9 cellular contexts compared by ENCODE assay signal in the genomic region with DNA sequence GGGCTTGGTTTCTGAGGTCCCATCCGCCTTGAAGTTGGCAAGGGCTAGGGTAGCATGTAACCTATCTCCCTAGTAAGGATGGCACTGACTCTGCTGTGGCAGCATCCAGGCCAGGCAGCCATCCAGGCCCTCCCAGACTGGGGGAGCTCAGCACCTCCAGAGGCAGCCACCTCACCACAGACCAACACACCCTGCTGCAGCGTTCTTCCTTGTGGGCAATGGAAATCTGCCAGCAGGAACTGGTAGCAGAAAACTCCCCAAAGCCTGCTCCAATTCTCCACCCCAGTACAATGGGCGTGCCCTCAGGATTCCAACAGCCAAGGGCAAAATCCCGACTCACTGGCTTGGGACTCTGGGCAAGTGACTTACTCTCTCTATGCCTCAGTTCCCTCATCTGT. TPM values are rescaled to one million over a fixed set of nuclear protein-coding genes. Genes with fewer than 3 reads are reported as not detected.
DNase-seq lines count a peak whose midpoint lies in the region; ATAC-seq and TF ChIP-seq lines count a peak whose summit lies in the region.
"Had no signal": no experiment of that assay in that cellular context is flagged by ENCODE, and none has a peak within 500 bp of the region (broad histone marks: within the 10 kb centered on the region; RNA-seq: fewer than 3 reads in every experiment).

No MANE protein-coding gene starts in this region.

- TF ChIP-seq CTCF in GM23338 (conservative IDR thresholded peaks at IDR 0.05; ENCODE audit: low read depth in 2 of 2): no peak
- no peak for TF ChIP-seq CTCF in RWPE2 (IDR thresholded peaks at IDR 0.05; ENCODE audit: poor library complexity, severe bottlenecking)
- no peak for TF ChIP-seq CTCF in fibroblast of villous mesenchyme (IDR thresholded peaks at IDR 0.05; ENCODE audit: insufficient read depth, low read depth, low read length)

- H3K36me3 Mint-ChIP-seq in GM23338 (ENCODE audit: low read depth): no peaks in the 10 kb centered on the region
- H3K36me3 Mint-ChIP-seq in T-helper 2 cell treated with Interferon-gamma antibody and Interleukin-4, amounts not matched to agents 5 μg/mL and 100 μg/mL, for 36 hours (ENCODE audit: low read depth): no peaks in the 10 kb centered on the region
- H3K36me3 Mint-ChIP-seq in activated T-helper 17 cell treated with anti-CD3 and anti-CD28 coated beads, Interleukin-2, amount 50 U/mL, for 72 hours (ENCODE audit: low read depth): no peaks in the 10 kb centered on the region

- peak overlapping the region; percentile 89 for H3K27ac Mint-ChIP-seq in GM23338
- H3K27ac Mint-ChIP-seq in T-helper 2 cell treated with Interferon-gamma antibody and Interleukin-4, amounts not matched to agents 5 μg/mL and 100 μg/mL, for 36 hours: no peak overlapping the region
- H3K27ac Mint-ChIP-seq in activated T-helper 17 cell treated with anti-CD3 and anti-CD28 coated beads, Interleukin-2, amount 50 U/mL, for 72 hours: no peak overlapping the region

- H4K20me1 ChIP-seq in GM23338 (replicated peaks; ENCODE audit: insufficient read depth): peaks cover 18% of the 10 kb centered on the region; the same call in 1 of the 2 replicates

- ATAC-seq in GM23338 (peak; percentile 12; the same call in 1 of the 3 replicates), RWPE2 (ENCODE audit: low read depth) (peak; percentile 78), HG03432 (IDR thresholded peaks at IDR 0.05; ENCODE audit: unreplicated experiment) (no peak)
- ATAC-seq in activated T-helper 17 cell treated with anti-CD3 and anti-CD28 coated beads, Interleukin-2, amount 50 U/mL, for 72 hours (replicated peaks): no peak

- H2AFZ ChIP-seq in GM23338: no peak overlapping the region

- no peaks in the 10 kb centered on the region for H3K36me3 ChIP-seq in GM23338 (ENCODE audit: insufficient read depth)
- 0 out of 2 replicates have a peak, but pooled peaks cover 3% of the 10 kb centered on the region for H3K36me3 ChIP-seq in RWPE2 (ENCODE audit: low read depth)

- DNase-seq in GM23338 (ENCODE audit: low spot score): no peak
- peak; percentile 91 for DNase-seq in RWPE2 (ENCODE audit: low spot score)
- DNase-seq in fibroblast of villous mesenchyme (ENCODE audit: low read depth): peak; percentile 54
- no peak for DNase-seq in T-helper 2 cell treated with Interferon-gamma antibody and Interleukin-4, amounts not matched to agents 5 μg/mL and 100 μg/mL, for 36 hours (ENCODE audit: low spot score)
- DNase-seq in globus pallidus (ENCODE audit: low spot score): no peak
- DNase-seq: activated naive CD4-positive, alpha-beta T cell had no signal

- H3K4me1 ChIP-seq in GM23338 (ENCODE audit: insufficient read depth) (peaks cover 26% of the 10 kb centered on the region), RWPE2 (ENCODE audit: insufficient read depth, poor library complexity, severe bottlenecking) (peaks cover 49% of the 10 kb centered on the region)

- 0 out of 2 replicates have a peak overlapping the region, but pooled peaks have one; percentile 43 for H3K4me2 ChIP-seq in GM23338

- H3K4me3 Mint-ChIP-seq in GM23338: no peak overlapping the region
- H3K4me3 Mint-ChIP-seq in T-helper 2 cell treated with Interferon-gamma antibody and Interleukin-4, amounts not matched to agents 5 μg/mL and 100 μg/mL, for 36 hours: no peak overlapping the region
- H3K4me3 Mint-ChIP-seq in activated T-helper 17 cell treated with anti-CD3 and anti-CD28 coated beads, Interleukin-2, amount 50 U/mL, for 72 hours: no peak overlapping the region

- H3K4me3 ChIP-seq in GM23338: no peak overlapping the region
- H3K4me3 ChIP-seq in RWPE2 (ENCODE audit: severe bottlenecking): no peak overlapping the region
- H3K4me3 ChIP-seq in fibroblast of villous mesenchyme (ENCODE audit: low read depth, low read length): no peak overlapping the region
- no peak overlapping the region for H3K4me3 ChIP-seq in skin epidermis

- peaks cover 17% of the 10 kb centered on the region for H3K27me3 Mint-ChIP-seq in GM23338 (ENCODE audit: insufficient read depth, low read depth, poor library complexity)
- peaks cover 8% of the 10 kb centered on the region for H3K27me3 Mint-ChIP-seq in T-helper 2 cell treated with Interferon-gamma antibody and Interleukin-4, amounts not matched to agents 5 μg/mL and 100 μg/mL, for 36 hours (ENCODE audit: low read depth)
- H3K27me3 Mint-ChIP-seq in activated T-helper 17 cell treated with anti-CD3 and anti-CD28 coated beads, Interleukin-2, amount 50 U/mL, for 72 hours: peaks cover 8% of the 10 kb centered on the region

- H3F3A ChIP-seq in GM23338 (replicated peaks; ENCODE audit: low read depth): no peaks in the 10 kb centered on the region

- H3K27me3 ChIP-seq in GM23338 (ENCODE audit: insufficient read depth): no peaks in the 10 kb centered on the region
- H3K27me3 ChIP-seq in RWPE2 (ENCODE audit: insufficient read depth, poor library complexity, severe bottlenecking): no peaks in the 10 kb centered on the region

- H3K9me3 Mint-ChIP-seq in GM23338: no peaks in the 10 kb centered on the region
- no peaks in the 10 kb centered on the region for H3K9me3 Mint-ChIP-seq in T-helper 2 cell treated with Interferon-gamma antibody and Interleukin-4, amounts not matched to agents 5 μg/mL and 100 μg/mL, for 36 hours
- no peaks in the 10 kb centered on the region for H3K9me3 Mint-ChIP-seq in activated T-helper 17 cell treated with anti-CD3 and anti-CD28 coated beads, Interleukin-2, amount 50 U/mL, for 72 hours

- H3K4me1 Mint-ChIP-seq in GM23338: peaks cover 48% of the 10 kb centered on the region
- peaks cover 9% of the 10 kb centered on the region for H3K4me1 Mint-ChIP-seq in T-helper 2 cell treated with Interferon-gamma antibody and Interleukin-4, amounts not matched to agents 5 μg/mL and 100 μg/mL, for 36 hours (ENCODE audit: low read depth)
- H3K4me1 Mint-ChIP-seq in activated T-helper 17 cell treated with anti-CD3 and anti-CD28 coated beads, Interleukin-2, amount 50 U/mL, for 72 hours: peaks cover under 1% of the 10 kb centered on the region

- H3K9me2 ChIP-seq in GM23338 (ENCODE audit: insufficient read depth): no peaks in the 10 kb centered on the region

- no peaks in the 10 kb centered on the region for H3K9me3 ChIP-seq in RWPE2 (ENCODE audit: severe bottlenecking)

- H3K79me2 ChIP-seq in GM23338 (replicated peaks; ENCODE audit: insufficient read depth): peaks cover 93% of the 10 kb centered on the region

- 0 out of 2 replicates have a peak overlapping the region, but pooled peaks have one; percentile 39 for H3K27ac ChIP-seq in GM23338 (ENCODE audit: low read depth)
- peak overlapping the region; percentile 99 for H3K27ac ChIP-seq in RWPE2 (ENCODE audit: poor library complexity, severe bottlenecking)
- peak overlapping the region in 17 of 21 experiments; percentile 15 to 73 (median 57) for H3K27ac ChIP-seq in skin epidermis

TF ChIP-seq in GM23338, 12 proteins besides CTCF, POLR2A, EP300 and RAD21 (continues in another document):
- TF ChIP-seq, protein P1, sequence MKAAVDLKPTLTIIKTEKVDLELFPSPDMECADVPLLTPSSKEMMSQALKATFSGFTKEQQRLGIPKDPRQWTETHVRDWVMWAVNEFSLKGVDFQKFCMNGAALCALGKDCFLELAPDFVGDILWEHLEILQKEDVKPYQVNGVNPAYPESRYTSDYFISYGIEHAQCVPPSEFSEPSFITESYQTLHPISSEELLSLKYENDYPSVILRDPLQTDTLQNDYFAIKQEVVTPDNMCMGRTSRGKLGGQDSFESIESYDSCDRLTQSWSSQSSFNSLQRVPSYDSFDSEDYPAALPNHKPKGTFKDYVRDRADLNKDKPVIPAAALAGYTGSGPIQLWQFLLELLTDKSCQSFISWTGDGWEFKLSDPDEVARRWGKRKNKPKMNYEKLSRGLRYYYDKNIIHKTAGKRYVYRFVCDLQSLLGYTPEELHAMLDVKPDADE (IDR thresholded peaks at IDR 0.05): no peak
- TF ChIP-seq CREB1 (CRISPR knock-in tag; IDR thresholded peaks at IDR 0.05; ENCODE audit: low read depth) (no peak), JUNB (IDR thresholded peaks at IDR 0.05; ENCODE audit: unreplicated experiment) (no peak)

RNA-seq across cellular contexts. Expression of gene DLG5, which starts 27.5 kb away (rescaled TPM):
- total RNA-seq in GM23338 (2014; rRNA removed; shearing (Covaris generic)): 50.8 and 66.6 TPM in 2 replicates
- 6.0 and 7.4 TPM in 2 replicates for polyA plus RNA-seq in GM23338 (2016; fragmentation: Nextera tagmentation; extraction: Ambion mirVana)
- 33.5 and 39.7 TPM in 2 replicates for total RNA-seq in fibroblast of villous mesenchyme
- total RNA-seq in activated T-helper 17 cell treated with anti-CD3 and anti-CD28 coated beads, Interleukin-2, amount 50 U/mL, for 72 hours: 1 to 10 TPM; 3.0 to 7.1 TPM

Comparison
In these comparisons a context has a peak if more than half of its experiments do, and no peak if none do; other contexts are left out.
1. ATAC-seq: peak in GM23338 (single experiment) and RWPE2 (single experiment); none in activated T-helper 17 cell treated with anti-CD3 and anti-CD28 coated beads, Interleukin-2, amount 50 U/mL, for 72 hours (single experiment) and HG03432 (single experiment).
2. DNase-seq: peak in RWPE2 (single experiment) and fibroblast of villous mesenchyme (single experiment); none in GM23338 (single experiment), T-helper 2 cell treated with Interferon-gamma antibody and Interleukin-4, amounts not matched to agents 5 μg/mL and 100 μg/mL, for 36 hours (single experiment) and globus pallidus (single experiment).
3. H3K27ac ChIP-seq: peak in every context shown above with its lines; median percentile 99 in RWPE2; 57 in skin epidermis; 39 in GM23338.